In the genomic region with DNA sequence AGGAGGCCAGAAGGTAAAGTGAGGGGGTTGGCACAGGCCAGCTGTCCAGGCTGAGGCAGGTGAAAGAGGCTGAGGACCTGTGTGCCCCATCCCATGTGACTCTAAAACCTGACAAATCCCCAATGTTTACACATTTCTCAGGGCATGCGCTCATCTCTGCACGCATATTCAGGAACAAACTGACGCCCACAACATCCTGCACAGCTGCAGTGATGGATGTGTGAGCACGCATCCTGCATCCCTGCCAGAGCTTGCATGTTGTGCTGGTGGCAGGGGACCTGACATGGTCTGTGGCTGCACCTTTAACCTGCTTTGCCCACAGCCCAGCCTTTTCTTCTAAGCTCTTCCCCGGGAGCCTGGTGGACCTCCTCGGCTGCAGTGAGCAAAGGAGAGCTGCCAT, we compare ENCODE assay signal across 15 cellular contexts.
DNase-seq lines count a peak whose midpoint lies in the region; ATAC-seq and TF ChIP-seq lines count a peak whose summit lies in the region.
"Had no signal": no experiment of that assay in that cellular context is flagged by ENCODE, and none has a peak within 500 bp of the region (broad histone marks: within the 10 kb centered on the region; RNA-seq: fewer than 3 reads in every experiment).

No MANE protein-coding gene starts in this region.

- peaks cover 8% of the 10 kb centered on the region; the same call in 2 of the 3 replicates for H3K4me1 Mint-ChIP-seq in GM23338

- no peak overlapping the region for H3K27ac Mint-ChIP-seq in GM23338

- peak; percentile 42 to 47 for DNase-seq in activated CD4-positive, alpha-beta T cell treated with anti-CD3 and anti-CD28 coated beads, Interleukin-2, amount 50 U/mL, for 48 hours
- peak; percentile 25 for DNase-seq in stimulated activated CD4-positive, alpha-beta T cell treated with anti-CD3 and anti-CD28 coated beads, Interleukin-12 subunit alpha, Interleukin-12 subunit beta, amount 100 ng/mL, for 4 hours
- no peak for DNase-seq in neuronal stem cell (ENCODE audit: low spot score)
- no peak for DNase-seq in BE2C
- DNase-seq in left lobe of liver (ENCODE audit: low spot score): no peak
- no peak for DNase-seq in GM23338 (ENCODE audit: low spot score)
- DNase-seq: aorta, DMS153, H7, heart right ventricle, NCI-H1436 treated with DMSO at 0.1 percent for 48 hours, right cardiac atrium had no signal

- H3F3A ChIP-seq in DOHH2 (ENCODE audit: control insufficient read depth, insufficient read depth) (no peaks in the 10 kb centered on the region), GM23338 (replicated peaks; ENCODE audit: low read depth) (no peaks in the 10 kb centered on the region)

- H2AFZ ChIP-seq in neuronal stem cell (ENCODE audit: low read length) (no peak overlapping the region), GM23338 (no peak overlapping the region)

- no peak overlapping the region for H4K91ac ChIP-seq in neuronal stem cell (ENCODE audit: low read depth, low read length, poor library complexity)

- H3K4me1 ChIP-seq in DOHH2 (ENCODE audit: control insufficient read depth, low read length) (peaks cover 36% of the 10 kb centered on the region), neuronal stem cell (ENCODE audit: control insufficient read depth in 2 of 2, insufficient read depth in 1 of 2, low read depth in 1 of 2, low read length in 2 of 2) (peaks cover 0 to 3% of the 10 kb centered on the region in 2 donors), BE2C (no peaks in the 10 kb centered on the region), GM23338 (ENCODE audit: insufficient read depth) (no peaks in the 10 kb centered on the region)

- H3K23ac ChIP-seq in neuronal stem cell (ENCODE audit: low read depth, low read length, poor library complexity): no peak overlapping the region

- H4K8ac ChIP-seq in neuronal stem cell (ENCODE audit: low read depth, low read length): no peak overlapping the region

- H3K4me2 ChIP-seq in DOHH2 (ENCODE audit: low read length) (peak overlapping the region; percentile 24; the same call in 1 of the 2 replicates), neuronal stem cell (ENCODE audit: insufficient read depth, low read length, poor library complexity, severe bottlenecking) (no peak overlapping the region), GM23338 (no peak overlapping the region)

- H3K14ac ChIP-seq in neuronal stem cell (ENCODE audit: low read length): no peak overlapping the region

- H3K4ac ChIP-seq in neuronal stem cell (ENCODE audit: low read length): no peak overlapping the region

- no peak overlapping the region for H3K9ac ChIP-seq in neuronal stem cell (ENCODE audit: low read depth, low read length, poor library complexity)

- no peak overlapping the region for H2BK15ac ChIP-seq in neuronal stem cell (ENCODE audit: low read length)

- no peaks in the 10 kb centered on the region; the same call in 2 of the 3 replicates for H3K9me3 Mint-ChIP-seq in GM23338

- H3K18ac ChIP-seq in neuronal stem cell (ENCODE audit: low read length): no peak overlapping the region

- H2AK5ac ChIP-seq in neuronal stem cell (ENCODE audit: low read depth, low read length): no peak overlapping the region

- no peak overlapping the region for H2BK5ac ChIP-seq in neuronal stem cell (ENCODE audit: low read length)

- H3K79me1 ChIP-seq in neuronal stem cell (ENCODE audit: low read depth, low read length): no peaks in the 10 kb centered on the region

- no CpG with 5 or more reads among the region's 6 CpGs for WGBS in neuronal stem cell (ENCODE audit: extremely low coverage in 2 of 2, insufficient read length in 2 of 2, insufficient replicate concordance in 1 of 2), 2 donors

- H3K27ac ChIP-seq in DOHH2 (ENCODE audit: low read depth, low read length): no peak overlapping the region
- no peak overlapping the region for H3K27ac ChIP-seq in neuronal stem cell (replicated peaks; ENCODE audit: low read length)
- no peak overlapping the region for H3K27ac ChIP-seq in GM23338 (ENCODE audit: low read depth)
- H3K27ac ChIP-seq: heart right ventricle, HL-60 had no signal

- H3K9me2 ChIP-seq in DOHH2 (replicated peaks; ENCODE audit: control insufficient read depth, low read length) (no peaks in the 10 kb centered on the region), GM23338 (ENCODE audit: insufficient read depth) (no peaks in the 10 kb centered on the region)

- H2BK12ac ChIP-seq in neuronal stem cell (ENCODE audit: low read length): no peak overlapping the region

- H3K9me3 ChIP-seq in DOHH2 (ENCODE audit: control insufficient read depth, insufficient read depth, low read length) (no peaks in the 10 kb centered on the region), neuronal stem cell (replicated peaks in 1 of 2; ENCODE audit: control insufficient read depth in 2 of 2, insufficient read depth in 1 of 2, low read depth in 1 of 2, low read length in 2 of 2) (no peaks in the 10 kb centered on the region), BE2C (no peaks in the 10 kb centered on the region)
- H3K9me3 ChIP-seq: heart right ventricle had no signal

- no peak overlapping the region for H2BK120ac ChIP-seq in neuronal stem cell (ENCODE audit: low read depth, low read length)

- H3K4me3 ChIP-seq in DOHH2 (ENCODE audit: low read length) (no peak overlapping the region), neuronal stem cell (ENCODE audit: low read length in 2 of 2) (no peak overlapping the region), BE2C (ENCODE audit: low read depth, low read length) (no peak overlapping the region), GM23338 (no peak overlapping the region)
- H3K4me3 ChIP-seq: heart right ventricle had no signal

- H3K27me3 Mint-ChIP-seq in GM23338 (ENCODE audit: insufficient read depth, low read depth, poor library complexity): peaks cover 7% of the 10 kb centered on the region

- no peak overlapping the region for H3K4me3 Mint-ChIP-seq in GM23338

- H4K20me1 ChIP-seq in DOHH2 (ENCODE audit: control insufficient read depth, insufficient read depth, low read depth, low read length) (no peaks in the 10 kb centered on the region), GM23338 (replicated peaks; ENCODE audit: insufficient read depth) (no peaks in the 10 kb centered on the region)

- ATAC-seq in HG02870 (IDR thresholded peaks at IDR 0.05; ENCODE audit: unreplicated experiment) (peak; percentile 55), left lobe of liver (no peak), GM23338 (no peak)
- ATAC-seq: heart right ventricle, right cardiac atrium had no signal

- H3K36me3 ChIP-seq in DOHH2 (ENCODE audit: control insufficient read depth, low read length): no peaks in the 10 kb centered on the region
- H3K36me3 ChIP-seq in neuronal stem cell (replicated peaks in 1 of 2; ENCODE audit: control insufficient read depth in 2 of 2, insufficient read depth in 2 of 2, low read length in 2 of 2): no peaks in the 10 kb centered on the region
- no peaks in the 10 kb centered on the region for H3K36me3 ChIP-seq in BE2C
- H3K36me3 ChIP-seq in GM23338 (ENCODE audit: insufficient read depth): no peaks in the 10 kb centered on the region
- H3K36me3 ChIP-seq: heart right ventricle had no signal

- no peaks in the 10 kb centered on the region for H3K36me3 Mint-ChIP-seq in GM23338 (ENCODE audit: low read depth)

- TF ChIP-seq CTCF in DOHH2 (IDR thresholded peaks at IDR 0.05; ENCODE audit: low read depth, low read length, poor library complexity, severe bottlenecking): no peak
- TF ChIP-seq CTCF in BE2C (IDR thresholded peaks at IDR 0.05; ENCODE audit: low read depth, low read length): no peak
- no peak for TF ChIP-seq CTCF in GM23338 (conservative IDR thresholded peaks at IDR 0.05; ENCODE audit: low read depth in 2 of 2)

- H3K79me2 ChIP-seq in DOHH2 (ENCODE audit: control insufficient read depth, low read length) (no peaks in the 10 kb centered on the region), GM23338 (replicated peaks; ENCODE audit: insufficient read depth) (no peaks in the 10 kb centered on the region)

- H3K27me3 ChIP-seq in DOHH2 (ENCODE audit: control insufficient read depth, low read length) (no peaks in the 10 kb centered on the region), neuronal stem cell (ENCODE audit: control insufficient read depth in 3 of 3, insufficient read depth in 3 of 3, low read depth in 1 of 3, low read length in 3 of 3) (no peaks in the 10 kb centered on the region), BE2C (no peaks in the 10 kb centered on the region), GM23338 (ENCODE audit: insufficient read depth) (no peaks in the 10 kb centered on the region)

TF ChIP-seq in GM23338, 12 proteins besides CTCF, POLR2A, EP300 and RAD21 (continues in another document):
- TF ChIP-seq JUNB (IDR thresholded peaks at IDR 0.05; ENCODE audit: unreplicated experiment): no peak
- no peak for TF ChIP-seq STAT1 (IDR thresholded peaks at IDR 0.05; ENCODE audit: unreplicated experiment)
- TF ChIP-seq REST (IDR thresholded peaks at IDR 0.05; ENCODE audit: unreplicated experiment): no peak
- TF ChIP-seq POLR2AphosphoS5 (IDR thresholded peaks at IDR 0.05; ENCODE audit: low read depth): no peak
- TF ChIP-seq ZNF114 (CRISPR knock-in tag; IDR thresholded peaks at IDR 0.05): no peak

Comparison
In these comparisons a context has a peak if more than half of its experiments do, and no peak if none do; other contexts are left out.
1. DNase-seq: peak in activated CD4-positive, alpha-beta T cell treated with anti-CD3 and anti-CD28 coated beads, Interleukin-2, amount 50 U/mL, for 48 hours (2 of 2) and stimulated activated CD4-positive, alpha-beta T cell treated with anti-CD3 and anti-CD28 coated beads, Interleukin-12 subunit alpha, Interleukin-12 subunit beta, amount 100 ng/mL, for 4 hours (single experiment); none in neuronal stem cell (single experiment), BE2C (single experiment), left lobe of liver (single experiment) and GM23338 (single experiment).